In genomic region chr4:25913851-25914669, GRCh38 we compare ENCODE assay signal across 8 cellular contexts. TPM values are rescaled to one million over a fixed set of nuclear protein-coding genes. Genes with fewer than 3 reads are reported as not detected.
A peak's percentile ranks its signal among the peaks of the same experiment; 100 is the strongest.
DNase-seq lines count a peak whose midpoint lies in the region; ATAC-seq and TF ChIP-seq lines count a peak whose summit lies in the region.

TSS of gene SMIM20 (plus strand) at chr4:25914220. CDS start at chr4:25914314, 94 bp downstream.

- peak within 1 kb of the TSS; percentile 98 for H3K27ac Mint-ChIP-seq in activated naive CD8-positive, alpha-beta T cell treated with anti-CD3 and anti-CD28 coated beads, Interleukin-2, amount 50 U/mL, for 24 hours

- no peaks in the 10 kb centered on the region for H3K36me3 ChIP-seq in transverse colon

- in situ Hi-C loops in transverse colon (cut with MboI; ENCODE audit: low pct_ligation_motif_present in 1 of 4, low pct_unique_long_range_greater_than_20kb in 1 of 4, low sequenced_read_pairs in 3 of 4), result no loop called here

- DNase-seq in NCI-H1105 treated with DMSO at 0.1 percent for 48 hours (lab: John Stamatoyannopoulos, UW), result peak; percentile 63
- DNase-seq in SW480 (ENCODE audit: low spot score), result peak; percentile 84
- peak; percentile 87 for DNase-seq in activated naive CD8-positive, alpha-beta T cell treated with anti-CD3 and anti-CD28 coated beads, Interleukin-2, amount 50 U/mL, for 24 hours
- DNase-seq in Right ventricle myocardium superior, result peak; percentile 93
- DNase-seq in pons (ENCODE audit: low spot score), result peak; percentile 93
- peak; percentile 94 for DNase-seq in transverse colon

- TF ChIP-seq EP300 in transverse colon (IDR thresholded peaks at IDR 0.05; ENCODE audit: low read depth), result no peak

- TF ChIP-seq POLR2A in transverse colon (IDR thresholded peaks at IDR 0.05), result peak; percentile 79

- no peaks in the 10 kb centered on the region for H3K9me3 ChIP-seq in transverse colon

- no peaks in the 10 kb centered on the region for H3K9me3 Mint-ChIP-seq in activated naive CD8-positive, alpha-beta T cell treated with anti-CD3 and anti-CD28 coated beads, Interleukin-2, amount 50 U/mL, for 24 hours

- ATAC-seq in HG02678 (IDR thresholded peaks at IDR 0.05; ENCODE audit: unreplicated experiment) (peak; percentile 92), Right ventricle myocardium superior (ENCODE audit: poor library complexity) (peak; percentile 98)
- peak; percentile 95 for ATAC-seq in activated naive CD8-positive, alpha-beta T cell treated with anti-CD3 and anti-CD28 coated beads, Interleukin-2, amount 50 U/mL, for 24 hours

- no peaks in the 10 kb centered on the region for H3K27me3 Mint-ChIP-seq in activated naive CD8-positive, alpha-beta T cell treated with anti-CD3 and anti-CD28 coated beads, Interleukin-2, amount 50 U/mL, for 24 hours

- H3K4me1 ChIP-seq in transverse colon, result peaks cover 2 to 20% (median 8%) of the 10 kb centered on the region in 4 donors

- peaks cover 2% of the 10 kb centered on the region for H3K36me3 Mint-ChIP-seq in activated naive CD8-positive, alpha-beta T cell treated with anti-CD3 and anti-CD28 coated beads, Interleukin-2, amount 50 U/mL, for 24 hours (ENCODE audit: low read depth)

- H3K4me1 Mint-ChIP-seq in activated naive CD8-positive, alpha-beta T cell treated with anti-CD3 and anti-CD28 coated beads, Interleukin-2, amount 50 U/mL, for 24 hours, result peaks cover 21% of the 10 kb centered on the region

- H3K4me3 ChIP-seq in GM12875 (ENCODE audit: low read depth, low read length), result peak within 1 kb of the TSS; percentile 73
- H3K4me3 ChIP-seq in transverse colon, result peak within 1 kb of the TSS; percentile 50 to 69 (median 60)

- TF ChIP-seq CTCF in GM12875 (IDR thresholded peaks at IDR 0.05; ENCODE audit: borderline replicate concordance, insufficient read depth, low read depth, low read length), result no peak
- TF ChIP-seq CTCF in transverse colon (IDR thresholded peaks at IDR 0.05), result peak in 1 of 5 experiments; percentile 31

- no peaks in the 10 kb centered on the region for H3K27me3 ChIP-seq in transverse colon

- intact Hi-C loops in Right ventricle myocardium superior (cut with DNase I) (loop anchor here (5.0 kb wide), 1 partner anchor 52 kb away; the partner anchor contains the start of gene SEL1L3), transverse colon (cut with DNase I; ENCODE audit: low total_unique reads) (no loop called here)

- H3K4me3 Mint-ChIP-seq in activated naive CD8-positive, alpha-beta T cell treated with anti-CD3 and anti-CD28 coated beads, Interleukin-2, amount 50 U/mL, for 24 hours, result peak within 1 kb of the TSS; percentile 94

- 1 to 3% methylated on average over 9 to 28 of the region's 57 CpGs for WGBS in transverse colon (ENCODE audit: low coverage in 1 of 2), 2 donors

- H3K27ac ChIP-seq in transverse colon, result peak within 1 kb of the TSS; percentile 89 to 93 (median 92)

RNA-seq across cellular contexts. Expression of gene SMIM20, which starts in this region (rescaled TPM):
- total RNA-seq in Right ventricle myocardium superior (40.1 TPM), transverse colon (10 to 100 TPM in 2 of 4 donors, 1 to 10 TPM in 2; 1.8 to 46.8 (median 16.4) TPM)

Comparison
In these comparisons a context has a peak if more than half of its experiments do, and no peak if none do; other contexts are left out.
1. Peak in every context shown above with its lines: DNase-seq, ATAC-seq, H3K4me3 ChIP-seq and H3K27ac ChIP-seq.